ENCODE assay signal across 8 cellular contexts in the genomic region with DNA sequence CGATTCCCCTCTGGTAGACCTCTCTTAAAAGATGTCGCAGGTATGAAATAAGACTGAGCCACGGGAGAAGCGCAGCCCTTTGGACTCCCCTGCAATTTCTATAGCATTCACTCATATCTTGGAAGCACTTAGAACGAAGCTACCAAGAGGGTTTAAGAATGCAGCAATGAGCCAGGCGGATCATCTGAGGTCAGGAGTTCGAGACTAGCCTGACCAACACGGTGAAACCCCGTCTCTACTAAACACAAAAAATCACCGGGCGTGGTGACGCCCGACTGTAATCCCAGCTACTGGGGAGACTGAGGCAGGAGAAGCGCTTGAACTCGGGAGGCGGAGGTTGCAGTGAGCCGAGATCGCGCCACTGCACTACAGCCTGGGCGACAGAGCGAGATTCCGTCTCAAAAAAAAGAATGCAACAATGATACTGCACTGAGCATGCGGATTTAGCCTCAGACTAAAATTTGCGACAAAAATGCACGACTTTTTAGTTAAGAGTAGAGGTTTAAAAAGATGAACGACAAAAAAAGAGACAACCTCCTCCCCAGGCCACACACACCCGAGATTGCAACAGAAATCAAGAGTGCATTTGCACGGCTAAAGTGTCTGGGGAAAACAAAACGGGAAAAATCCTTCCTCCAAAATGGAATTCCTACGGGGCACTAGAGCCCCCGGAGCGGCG. TPM values are rescaled to one million over a fixed set of nuclear protein-coding genes. Genes with fewer than 3 reads are reported as not detected.
DNase-seq lines count a peak whose midpoint lies in the region; ATAC-seq, FAIRE-seq and TF ChIP-seq lines count a peak whose summit lies in the region.

No MANE protein-coding gene starts in this region.

- H3K4me3 ChIP-seq in keratinocyte (ENCODE audit: control insufficient read depth in 2 of 3, extremely low read depth in 1 of 3, insufficient read depth in 2 of 3, low read depth in 1 of 3, low read length in 3 of 3), result peak overlapping the region; percentile 61 to 96 (median 74)
- H3K4me3 ChIP-seq in subcutaneous abdominal adipose tissue (ENCODE audit: low read depth in 1 of 5, low read length in 5 of 5), result peak overlapping the region; percentile 83 to 98 (median 96)

- H2AFZ ChIP-seq in keratinocyte (ENCODE audit: control insufficient read depth, low read length), result no peak overlapping the region

- H3K36me3 ChIP-seq in KOPT-K1 (ENCODE audit: insufficient read depth, low read length) (peaks cover 73% of the 10 kb centered on the region), keratinocyte (ENCODE audit: control insufficient read depth in 2 of 2, extremely low read depth in 1 of 2, insufficient read depth in 2 of 2, low read length in 2 of 2) (peaks cover 5 to 15% of the 10 kb centered on the region in 2 experiments), subcutaneous abdominal adipose tissue (ENCODE audit: control insufficient read depth in 5 of 5, insufficient read depth in 5 of 5, low read length in 5 of 5) (peaks cover 4 to 14% (median 8%) of the 10 kb centered on the region in 5 donors)

- no peaks in the 10 kb centered on the region for H3K9me1 ChIP-seq in keratinocyte (ENCODE audit: control insufficient read depth, extremely low read depth, insufficient read depth, low read length)

- peaks cover 57% of the 10 kb centered on the region for H3K79me2 ChIP-seq in keratinocyte (ENCODE audit: control insufficient read depth, insufficient read depth, low read length)

- H3K4me1 ChIP-seq in keratinocyte (ENCODE audit: control insufficient read depth, extremely low read depth, insufficient read depth, low read length), result peaks cover 4% of the 10 kb centered on the region
- peaks cover 0 to 32% (median 19%) of the 10 kb centered on the region in 5 donors for H3K4me1 ChIP-seq in subcutaneous abdominal adipose tissue (ENCODE audit: control insufficient read depth in 5 of 5, insufficient read depth in 5 of 5, low read length in 5 of 5)

- H3K27ac ChIP-seq in KOPT-K1 (ENCODE audit: low read depth, low read length, poor library complexity, severe bottlenecking) (peak overlapping the region; percentile 91), keratinocyte (ENCODE audit: control insufficient read depth, insufficient read depth, low read length) (peak overlapping the region; percentile 95), subcutaneous abdominal adipose tissue (ENCODE audit: low read depth, low read length) (peak overlapping the region; percentile 90)

- no peak for ATAC-seq in GM19455 (IDR thresholded peaks at IDR 0.05; ENCODE audit: unreplicated experiment)

- peak overlapping the region; percentile 90 for H3K4me2 ChIP-seq in keratinocyte (ENCODE audit: control insufficient read depth, extremely low read depth, insufficient read depth, low read depth, low read length)

- H4K20me1 ChIP-seq in keratinocyte (ENCODE audit: control insufficient read depth, extremely low read depth, insufficient read depth, low read length), result peaks cover 18% of the 10 kb centered on the region

- in situ Hi-C loops in ACHN (cut with HindIII; ENCODE audit: low pct_ligation_motif_present, low pct_unique_long_range_greater_than_20kb, low sequenced_read_pairs), result no loop called here

- H3K9ac ChIP-seq in keratinocyte (ENCODE audit: control insufficient read depth, extremely low read depth, insufficient read depth, low read length) (peak overlapping the region; percentile 99), subcutaneous abdominal adipose tissue (ENCODE audit: low read length in 5 of 5) (peak overlapping the region; percentile 82 to 99 (median 94))

- DNase-seq in ACHN (peak; percentile 26), astrocyte of the hippocampus (ENCODE audit: low read depth, low spot score) (peak; percentile 27), keratinocyte (ENCODE audit: low read depth, low spot score) (no peak), T-helper 9 cell (no peak)
- DNase-seq in effector CD4-positive, alpha-beta T cell, result no peak

- H3K27me3 ChIP-seq in keratinocyte (ENCODE audit: control insufficient read depth, extremely low read depth, insufficient read depth, low read length) (no peaks in the 10 kb centered on the region), subcutaneous abdominal adipose tissue (ENCODE audit: control insufficient read depth in 5 of 5, insufficient read depth in 4 of 5, low read length in 5 of 5) (no peaks in the 10 kb centered on the region)

- no peak for FAIRE-seq in keratinocyte (lab: Jason Lieb, UNC)

- H3K9me3 ChIP-seq in KOPT-K1 (ENCODE audit: insufficient read depth, low read length, poor library complexity, severe bottlenecking), result no peaks in the 10 kb centered on the region
- no peaks in the 10 kb centered on the region for H3K9me3 ChIP-seq in keratinocyte (ENCODE audit: control insufficient read depth, low read depth, low read length)
- H3K9me3 ChIP-seq in subcutaneous abdominal adipose tissue (ENCODE audit: control insufficient read depth in 5 of 5, low read length in 5 of 5), result no peaks in the 10 kb centered on the region

- TF ChIP-seq CTCF in keratinocyte (optimal IDR thresholded peaks at IDR 0.05 in 1 of 3, IDR thresholded peaks at IDR 0.05 in 1 of 3, conservative IDR thresholded peaks at IDR 0.05 in 1 of 3; ENCODE audit: extremely low read depth in 1 of 3, insufficient read depth in 2 of 3, low read length in 3 of 3), result no peak

- dilution Hi-C loops in keratinocyte (cut with MboI; ENCODE audit: extremely low pct_ligation_motif_present, low sequenced_read_pairs), result no loop called here

RNA-seq across cellular contexts. Expression of a gene that starts 0.7 kb away (rescaled TPM):
- 67.9 to 140 TPM (median 77.9 TPM) in 3 replicates for polyA plus RNA-seq in keratinocyte
- polyA plus RNA-seq in keratinocyte (2011; ENCODE audit: low read depth), result 70.5 TPM
- polyA plus RNA-seq in keratinocyte (2011; cell fraction: cytosol; rRNA removed), result 58.6 and 93.3 TPM in 2 replicates
- polyA plus RNA-seq in keratinocyte (2011; cell fraction: nucleus; rRNA removed), result 46.3 and 62.5 TPM in 2 replicates
- 90.7 and 112 TPM in 2 replicates for polyA plus RNA-seq in keratinocyte (2012; ENCODE audit: low replicate concordance)
- polyA minus RNA-seq in keratinocyte, result 16.4 to 52.5 TPM (median 23.5 TPM) in 3 replicates
- 52.6 TPM for polyA minus RNA-seq in keratinocyte (2011; cell fraction: cytosol; rRNA and poly(A)+ RNA removed)
- 25.7 and 45.0 TPM in 2 replicates for polyA minus RNA-seq in keratinocyte (2011; cell fraction: nucleus; rRNA and poly(A)+ RNA removed)

RNA-seq across cellular contexts. Expression of a gene that starts 33.1 kb away (rescaled TPM):
- polyA plus RNA-seq in keratinocyte, result 22.0 to 39.3 TPM (median 25.6 TPM) in 3 replicates
- 163 TPM for polyA plus RNA-seq in keratinocyte (2011; ENCODE audit: low read depth)
- 23.5 and 25.8 TPM in 2 replicates for polyA plus RNA-seq in keratinocyte (2011; cell fraction: cytosol; rRNA removed)
- 17.6 and 29.3 TPM in 2 replicates for polyA plus RNA-seq in keratinocyte (2011; cell fraction: nucleus; rRNA removed)
- polyA plus RNA-seq in keratinocyte (2012; ENCODE audit: low replicate concordance), result 71.6 and 78.1 TPM in 2 replicates
- 9.0 to 22.2 TPM (median 18.9 TPM) in 3 replicates for polyA minus RNA-seq in keratinocyte
- polyA minus RNA-seq in keratinocyte (2011; cell fraction: cytosol; rRNA and poly(A)+ RNA removed), result 7.5 TPM
- 11.4 and 16.7 TPM in 2 replicates for polyA minus RNA-seq in keratinocyte (2011; cell fraction: nucleus; rRNA and poly(A)+ RNA removed)

Comparison
In these comparisons a context has a peak if more than half of its experiments do, and no peak if none do; other contexts are left out.
1. DNase-seq: peak in ACHN (single experiment) and astrocyte of the hippocampus (single experiment); none in keratinocyte (single experiment), T-helper 9 cell (single experiment) and effector CD4-positive, alpha-beta T cell (single experiment).
2. Peak in every context shown above with its lines, with median percentiles within 50 percentile points of each other: H3K27ac ChIP-seq.